ENCODE assay signal across 1 cellular context in genomic region chr1:74522143-74522542, GRCh38.
TF ChIP-seq lines count a peak whose summit lies in the region.

No MANE protein-coding gene starts in this region.

TF ChIP-seq in WTC11, 78 proteins besides CTCF, POLR2A, EP300 and RAD21 (continued from another document):
- no peak for TF ChIP-seq ATF2 (CRISPR knock-in tag; IDR thresholded peaks at IDR 0.05; ENCODE audit: borderline replicate concordance, low read depth)
- TF ChIP-seq MYBL2 (CRISPR knock-in tag; IDR thresholded peaks at IDR 0.05), result no peak
- no peak for TF ChIP-seq IRF2 (CRISPR knock-in tag; IDR thresholded peaks at IDR 0.05; ENCODE audit: borderline replicate concordance, low read depth)
- TF ChIP-seq ZNF138 (CRISPR knock-in tag; conservative IDR thresholded peaks at IDR 0.05), result no peak
- no peak for TF ChIP-seq PRRX2 (CRISPR knock-in tag; IDR thresholded peaks at IDR 0.05)
- no peak for TF ChIP-seq ATF3 (CRISPR knock-in tag; conservative IDR thresholded peaks at IDR 0.05)
- no peak for TF ChIP-seq JUN (CRISPR knock-in tag; IDR thresholded peaks at IDR 0.05)
- TF ChIP-seq USF1 (CRISPR knock-in tag; IDR thresholded peaks at IDR 0.05), result no peak
- TF ChIP-seq ZMAT4 (CRISPR knock-in tag; IDR thresholded peaks at IDR 0.05), result no peak
- no peak for TF ChIP-seq SMAD3 (CRISPR knock-in tag; IDR thresholded peaks at IDR 0.05; ENCODE audit: borderline replicate concordance)
- no peak for TF ChIP-seq CREM (CRISPR knock-in tag; IDR thresholded peaks at IDR 0.05)
